ENCODE assay signal across 15 cellular contexts in the genomic region with DNA sequence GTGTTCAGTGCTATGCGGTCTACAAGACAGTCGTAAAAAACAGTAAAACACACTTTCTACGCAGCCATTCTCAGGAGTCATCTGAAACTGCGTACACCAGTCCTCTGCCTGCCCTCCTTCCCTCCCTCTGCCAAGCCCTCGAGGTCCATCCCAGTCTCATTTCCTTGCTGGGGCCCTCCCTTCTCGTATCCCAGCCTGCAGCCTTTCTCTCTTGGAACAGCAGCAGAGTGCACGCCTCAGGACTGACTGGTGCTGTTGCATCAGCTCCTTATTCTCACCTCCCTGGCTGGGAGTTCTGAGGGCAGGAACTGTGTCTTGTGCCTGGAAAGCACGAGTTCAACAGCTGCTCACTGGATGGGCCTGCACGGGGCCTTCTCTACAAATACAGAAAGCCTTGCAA. TPM values are rescaled to one million over a fixed set of nuclear protein-coding genes. Genes with fewer than 3 reads are reported as not detected.
DNase-seq lines count a peak whose midpoint lies in the region; ATAC-seq and TF ChIP-seq lines count a peak whose summit lies in the region.
"Had no signal": no experiment of that assay in that cellular context is flagged by ENCODE, and none has a peak within 500 bp of the region (broad histone marks: within the 10 kb centered on the region; RNA-seq: fewer than 3 reads in every experiment).

No MANE protein-coding gene starts in this region.

- H3K9me3 Mint-ChIP-seq in GM23338 (no peaks in the 10 kb centered on the region), neural progenitor cell (no peaks in the 10 kb centered on the region)

- H3K4me1 Mint-ChIP-seq in GM23338 (no peaks in the 10 kb centered on the region), neural progenitor cell (no peaks in the 10 kb centered on the region)

- H3K9me2 ChIP-seq in GM23338 (ENCODE audit: insufficient read depth), result no peaks in the 10 kb centered on the region

- no peaks in the 10 kb centered on the region for H3F3A ChIP-seq in GM23338 (replicated peaks; ENCODE audit: low read depth)
- no peaks in the 10 kb centered on the region for H3F3A ChIP-seq in neural progenitor cell (ENCODE audit: low read depth)

- intact Hi-C loops in mucosa of descending colon (cut with DNase I, micrococcal nuclease), result no loop called here
- intact Hi-C loops in sciatic nerve (cut with DNase I), result no loop called here

- H3K4me3 ChIP-seq in GM23338, result no peak overlapping the region
- no peak overlapping the region for H3K4me3 ChIP-seq in neural progenitor cell
- H3K4me3 ChIP-seq in Peyer's patch, result no peak overlapping the region
- H3K4me3 ChIP-seq in mucosa of descending colon, result no peak overlapping the region
- H3K4me3 ChIP-seq: heart right ventricle, thoracic aorta had no signal

- H3K4me3 Mint-ChIP-seq in GM23338 (no peak overlapping the region), neural progenitor cell (no peak overlapping the region)

- H3K4me1 ChIP-seq in GM23338 (ENCODE audit: insufficient read depth) (no peaks in the 10 kb centered on the region), neural progenitor cell (no peaks in the 10 kb centered on the region), Peyer's patch (no peaks in the 10 kb centered on the region), mucosa of descending colon (ENCODE audit: low read depth) (no peaks in the 10 kb centered on the region)
- H3K4me1 ChIP-seq: heart right ventricle had no signal

- H3K9ac ChIP-seq in neural progenitor cell, result peak overlapping the region; percentile 30

- H3K9me3 ChIP-seq in neural progenitor cell (ENCODE audit: low read depth) (no peaks in the 10 kb centered on the region), Peyer's patch (no peaks in the 10 kb centered on the region), mucosa of descending colon (no peaks in the 10 kb centered on the region)
- H3K9me3 ChIP-seq: heart right ventricle, thoracic aorta had no signal

- H3K27me3 Mint-ChIP-seq in GM23338 (ENCODE audit: insufficient read depth, low read depth, poor library complexity) (peaks cover 4% of the 10 kb centered on the region), neural progenitor cell (ENCODE audit: insufficient read depth, low read depth) (peaks cover 3% of the 10 kb centered on the region)

- peak; percentile 28; the same call in 1 of the 3 replicates for ATAC-seq in GM23338
- no peak for ATAC-seq in activated CD4-positive, CD25-positive, alpha-beta regulatory T cell treated with anti-CD3 and anti-CD28 coated beads, Interleukin-2, amount 50 U/mL, for 24 hours
- no peak for ATAC-seq in mucosa of descending colon
- no peak for ATAC-seq in sciatic nerve
- ATAC-seq: heart right ventricle, left ventricle myocardium superior had no signal

- no peaks in the 10 kb centered on the region for H3K27me3 ChIP-seq in GM23338 (ENCODE audit: insufficient read depth)
- no peaks in the 10 kb centered on the region for H3K27me3 ChIP-seq in neural progenitor cell
- H3K27me3 ChIP-seq in Peyer's patch, result no peaks in the 10 kb centered on the region
- H3K27me3 ChIP-seq: heart right ventricle had no signal

- DNase-seq in GM23338 (ENCODE audit: low spot score), result peak; percentile 41
- peak; percentile 19 for DNase-seq in RKO (ENCODE audit: low spot score)
- no peak for DNase-seq in epithelial cell of prostate (ENCODE audit: low read depth, low spot score)
- DNase-seq in neural progenitor cell (ENCODE audit: low spot score), result no peak
- DNase-seq in Peyer's patch, result no peak
- DNase-seq in mucosa of descending colon, result no peak
- DNase-seq in sciatic nerve (ENCODE audit: low spot score), result no peak
- DNase-seq: amniotic stem cell, heart right ventricle, Kasumi-1, left ventricle myocardium superior, NCI-H187 treated with DMSO at 0.1 percent for 48 hours, NCI-H748 treated with DMSO at 0.1 percent for 48 hours had no signal

- H3K27ac ChIP-seq in GM23338 (ENCODE audit: low read depth), result 0 out of 2 replicates have a peak overlapping the region, but pooled peaks have one; percentile 30
- H3K27ac ChIP-seq in epithelial cell of prostate, result peak overlapping the region; percentile 48
- no peak overlapping the region for H3K27ac ChIP-seq in neural progenitor cell
- H3K27ac ChIP-seq in Peyer's patch, result no peak overlapping the region
- H3K27ac ChIP-seq: heart right ventricle, thoracic aorta had no signal

- H3K36me3 Mint-ChIP-seq in GM23338 (ENCODE audit: low read depth), result no peaks in the 10 kb centered on the region
- H3K36me3 Mint-ChIP-seq in neural progenitor cell, result no peaks in the 10 kb centered on the region

- no peak for TF ChIP-seq POLR2A in Peyer's patch (IDR thresholded peaks at IDR 0.05)

- no peak for TF ChIP-seq CTCF in GM23338 (conservative IDR thresholded peaks at IDR 0.05; ENCODE audit: low read depth in 2 of 2)
- no peak for TF ChIP-seq CTCF in neural progenitor cell (IDR thresholded peaks at IDR 0.05)
- TF ChIP-seq CTCF in Peyer's patch (IDR thresholded peaks at IDR 0.05), result no peak
- TF ChIP-seq CTCF in mucosa of descending colon (IDR thresholded peaks at IDR 0.05), result no peak

- H4K20me1 ChIP-seq in GM23338 (replicated peaks; ENCODE audit: insufficient read depth) (no peaks in the 10 kb centered on the region), neural progenitor cell (ENCODE audit: low read depth) (no peaks in the 10 kb centered on the region)

- no peak overlapping the region for H3K27ac Mint-ChIP-seq in GM23338
- H3K27ac Mint-ChIP-seq in neural progenitor cell, result peak overlapping the region; percentile 79

- H3K79me2 ChIP-seq in GM23338 (replicated peaks; ENCODE audit: insufficient read depth), result no peaks in the 10 kb centered on the region
- H3K79me2 ChIP-seq in neural progenitor cell (ENCODE audit: low read depth), result no peaks in the 10 kb centered on the region

- H2AFZ ChIP-seq in GM23338 (no peak overlapping the region), neural progenitor cell (replicated peaks) (no peak overlapping the region)

- no peak overlapping the region for H3K4me2 ChIP-seq in GM23338
- no peak overlapping the region for H3K4me2 ChIP-seq in neural progenitor cell

- no peaks in the 10 kb centered on the region for H3K36me3 ChIP-seq in GM23338 (ENCODE audit: insufficient read depth)
- H3K36me3 ChIP-seq in neural progenitor cell, result no peaks in the 10 kb centered on the region
- H3K36me3 ChIP-seq in Peyer's patch, result no peaks in the 10 kb centered on the region
- H3K36me3 ChIP-seq in mucosa of descending colon (ENCODE audit: low read depth), result no peaks in the 10 kb centered on the region
- H3K36me3 ChIP-seq: thoracic aorta had no signal

RNA-seq across cellular contexts. Expression of a gene that starts 12.5 kb away (rescaled TPM):
- 17.3 and 21.0 TPM in 2 replicates for total RNA-seq in GM23338 (2014; rRNA removed; shearing (Covaris generic))
- polyA plus RNA-seq in GM23338 (2016; fragmentation: Nextera tagmentation; extraction: Ambion mirVana), result 23.9 and 24.2 TPM in 2 replicates
- total RNA-seq in neural progenitor cell (ENCODE audit: low replicate concordance) (18.5 and 21.6 TPM in 2 replicates), Peyer's patch (100 to 1,000 TPM; 107 to 188 (median 152) TPM), mucosa of descending colon (10 to 100 TPM; 31.4 to 59.6 (median 54.6) TPM), sciatic nerve (13.8 TPM)

RNA-seq across cellular contexts. Expression of a gene that starts 12.9 kb away (rescaled TPM):
- total RNA-seq in GM23338 (2014; rRNA removed; shearing (Covaris generic)), result 24.7 and 30.6 TPM in 2 replicates
- 28.5 and 28.9 TPM in 2 replicates for polyA plus RNA-seq in GM23338 (2016; fragmentation: Nextera tagmentation; extraction: Ambion mirVana)
- 38.3 and 72.1 TPM in 2 replicates for total RNA-seq in neural progenitor cell (ENCODE audit: low replicate concordance)
- 100 to 1,000 TPM; 105 to 187 (median 155) TPM for total RNA-seq in Peyer's patch
- total RNA-seq in mucosa of descending colon, result 10 to 100 TPM; 63.4 to 94.8 (median 68.0) TPM
- total RNA-seq in sciatic nerve, result 73.4 TPM

RNA-seq across cellular contexts. Expression of a gene that starts 32.4 kb away (rescaled TPM):
- total RNA-seq in GM23338 (2014; rRNA removed; shearing (Covaris generic)), result 6.3 and 7.3 TPM in 2 replicates
- polyA plus RNA-seq in GM23338 (2016; fragmentation: Nextera tagmentation; extraction: Ambion mirVana), result 7.7 and 8.7 TPM in 2 replicates
- total RNA-seq in neural progenitor cell (ENCODE audit: low replicate concordance), result 1.9 and 3.7 TPM in 2 replicates
- total RNA-seq in Peyer's patch, result not detected
- total RNA-seq in mucosa of descending colon, result not detected
- not detected for total RNA-seq in sciatic nerve
- total RNA-seq: heart right ventricle, left ventricle myocardium superior, thoracic aorta had no signal
- polyA plus RNA-seq: heart right ventricle had no signal

RNA-seq across cellular contexts. Expression of a gene that starts 46.0 kb away (rescaled TPM):
- not detected in 2 replicates for total RNA-seq in GM23338 (2014; rRNA removed; shearing (Covaris generic))
- 0.16 TPM in 1 of 2 replicates, not detected in the other for polyA plus RNA-seq in GM23338 (2016; fragmentation: Nextera tagmentation; extraction: Ambion mirVana)
- total RNA-seq in neural progenitor cell (ENCODE audit: low replicate concordance) (not detected in 2 replicates), Peyer's patch (under 1 TPM in 1 of 4 donors, not detected in 3; 0.35 TPM), mucosa of descending colon (1 to 10 TPM in 2 of 3 donors, under 1 TPM in 1; 0.51 to 1.9 (median 1.8) TPM), sciatic nerve (0.22 TPM)
- total RNA-seq: left ventricle myocardium superior had no signal

RNA-seq across cellular contexts. Expression of a gene that starts 56.8 kb away (rescaled TPM):
- total RNA-seq in GM23338 (2014; rRNA removed; shearing (Covaris generic)), result 143 and 175 TPM in 2 replicates
- 79.0 and 79.4 TPM in 2 replicates for polyA plus RNA-seq in GM23338 (2016; fragmentation: Nextera tagmentation; extraction: Ambion mirVana)
- 22.8 and 77.7 TPM in 2 replicates for total RNA-seq in neural progenitor cell (ENCODE audit: low replicate concordance)
- 10 to 100 TPM; 47.1 to 99.9 (median 59.3) TPM for total RNA-seq in Peyer's patch
- 10 to 100 TPM; 32.1 to 43.1 (median 39.3) TPM for total RNA-seq in mucosa of descending colon
- total RNA-seq in sciatic nerve, result 28.0 TPM

Comparison
In these comparisons a context has a peak if more than half of its experiments do, and no peak if none do; other contexts are left out.
1. DNase-seq: peak in GM23338 (single experiment) and RKO (single experiment); none in epithelial cell of prostate (single experiment), neural progenitor cell (single experiment), Peyer's patch (0 of 3), mucosa of descending colon (0 of 3) and sciatic nerve (single experiment).
2. H3K27ac ChIP-seq: peak in GM23338 (single experiment) and epithelial cell of prostate (single experiment); none in neural progenitor cell (single experiment) and Peyer's patch (0 of 4).